In the genomic region with DNA sequence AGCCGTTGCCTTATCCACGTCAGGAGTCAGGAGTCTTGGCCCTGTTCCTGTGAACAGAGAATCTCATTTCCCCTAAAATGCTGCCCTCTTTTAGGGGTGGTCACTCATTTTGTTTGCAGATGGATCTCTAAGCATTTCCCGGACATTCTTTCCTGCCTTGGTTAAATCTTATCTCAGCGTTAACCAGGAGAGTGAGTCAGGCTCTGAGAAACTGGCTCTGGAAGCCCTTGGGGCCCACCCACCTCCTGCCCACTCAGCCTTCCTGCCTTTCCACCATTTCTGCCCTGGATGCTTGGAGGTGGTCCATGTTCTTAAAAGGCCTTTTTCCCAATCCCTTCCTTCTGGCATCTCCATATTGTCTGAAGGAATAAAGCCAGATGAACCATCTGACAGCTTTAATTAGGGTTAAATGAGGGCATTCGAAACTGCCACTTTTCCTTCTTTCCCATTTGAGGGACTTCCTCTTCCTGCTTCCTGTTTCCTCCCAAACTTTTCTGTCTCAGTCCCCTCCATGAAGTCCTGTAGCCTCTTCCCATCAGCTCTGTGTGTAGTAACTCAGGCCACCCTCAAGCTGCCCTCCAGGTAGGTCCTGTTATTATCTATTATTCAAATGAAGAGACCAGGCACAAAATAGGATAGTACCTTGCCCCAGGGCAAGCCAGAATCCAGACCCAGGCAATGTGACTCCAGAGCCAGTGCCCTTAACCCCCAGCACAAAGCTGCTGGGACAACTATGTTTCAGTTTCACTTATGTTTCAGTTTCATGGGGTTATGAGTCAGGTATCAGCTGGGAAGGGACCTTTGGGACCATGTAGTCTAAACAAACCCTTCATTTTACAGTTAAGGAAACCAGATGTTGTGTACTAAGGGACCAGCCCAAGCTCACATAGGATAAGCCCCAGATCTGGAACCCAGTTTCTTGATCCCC, we compare ENCODE assay signal across 9 cellular contexts. TPM values are rescaled to one million over a fixed set of nuclear protein-coding genes. Genes with fewer than 3 reads are reported as not detected.
DNase-seq lines count a peak whose midpoint lies in the region; ATAC-seq and TF ChIP-seq lines count a peak whose summit lies in the region.
"Had no signal": no experiment of that assay in that cellular context is flagged by ENCODE, and none has a peak within 500 bp of the region (broad histone marks: within the 10 kb centered on the region; RNA-seq: fewer than 3 reads in every experiment).

No MANE protein-coding gene starts in this region.

- H3K9me3 ChIP-seq in smooth muscle cell (replicated peaks; ENCODE audit: low read depth): no peaks in the 10 kb centered on the region
- H3K9me3 ChIP-seq: ovary had no signal

- H3F3A ChIP-seq in smooth muscle cell (ENCODE audit: low read depth): peaks cover 23% of the 10 kb centered on the region

- peaks cover 84% of the 10 kb centered on the region for H4K20me1 ChIP-seq in smooth muscle cell (ENCODE audit: low read depth)

- H3K9me3 Mint-ChIP-seq in CD14-positive monocyte (peaks cover 0 to 2% (median 0%) of the 10 kb centered on the region in 7 donors), WTC11 (no peaks in the 10 kb centered on the region)

- intact Hi-C loops in CD14-positive monocyte (cut with micrococcal nuclease): loop anchor here in 1 of 2 donors (1.0 kb wide), 1 partner anchor 8 kb away; no protein-coding TSS in a partner anchor

- no peak for TF ChIP-seq CTCF in CD14-positive monocyte (IDR thresholded peaks at IDR 0.05)
- no peak for TF ChIP-seq CTCF in WTC11 (IDR thresholded peaks at IDR 0.05)
- no peak for TF ChIP-seq CTCF in smooth muscle cell (IDR thresholded peaks at IDR 0.05; ENCODE audit: borderline replicate concordance, insufficient read depth, poor library complexity, severe bottlenecking)

- peaks cover 48% of the 10 kb centered on the region for H3K4me1 ChIP-seq in smooth muscle cell (ENCODE audit: low read depth)

- DNase-seq in CD14-positive monocyte (ENCODE audit: low spot score) (peak; percentile 66), WTC11 (ENCODE audit: low spot score) (no peak), fibroblast of peridontal ligament (ENCODE audit: extremely low read depth) (peak; percentile 96), smooth muscle cell (lab: John Stamatoyannopoulos, UW; ENCODE audit: unreplicated experiment) (no peak), substantia nigra (lab: John Stamatoyannopoulos, UW) (no peak), retina (no peak)

- H3K27ac ChIP-seq in smooth muscle cell (ENCODE audit: low read depth): peak overlapping the region; percentile 97
- H3K27ac ChIP-seq in substantia nigra (ENCODE audit: low read depth, low read length, poor library complexity, severe bottlenecking): no peak overlapping the region

- no peak overlapping the region for H2AFZ ChIP-seq in smooth muscle cell (ENCODE audit: low read depth)

- H3K4me3 Mint-ChIP-seq in CD14-positive monocyte (peak overlapping the region; percentile 43 to 60), WTC11 (no peak overlapping the region)

- H3K4me1 Mint-ChIP-seq in CD14-positive monocyte (peaks cover 94% of the 10 kb centered on the region), WTC11 (peaks cover 87% of the 10 kb centered on the region)

- peaks cover 0 to 2% (median 0%) of the 10 kb centered on the region in 3 donors for H3K27me3 Mint-ChIP-seq in CD14-positive monocyte (ENCODE audit: low read depth in 3 of 3)
- no peaks in the 10 kb centered on the region for H3K27me3 Mint-ChIP-seq in WTC11 (ENCODE audit: low read depth)

- CTCF ChIA-PET in WTC11 (lab: Charles Lee): interaction anchor here (1.4 kb wide), 1 partner anchor 9 kb away, joined by 3 read pairs; no protein-coding TSS in a partner anchor

- H3K9ac ChIP-seq in smooth muscle cell (ENCODE audit: low read depth): peak overlapping the region; percentile 81

- WGBS in smooth muscle cell (ENCODE audit: low lambda C conversion rate): 24% methylated on average over 5 of the region's 5 CpGs

- no peaks in the 10 kb centered on the region for H3K27me3 ChIP-seq in smooth muscle cell (ENCODE audit: low read depth)
- H3K27me3 ChIP-seq: ovary had no signal

- peaks cover 86% of the 10 kb centered on the region for H3K79me2 ChIP-seq in smooth muscle cell (ENCODE audit: low read depth)

- ATAC-seq in GM19328 (IDR thresholded peaks at IDR 0.05; ENCODE audit: unreplicated experiment) (peak; percentile 76), HG03342 (IDR thresholded peaks at IDR 0.05; ENCODE audit: unreplicated experiment) (peak; percentile 96), WTC11 (no peak)

- H3K36me3 Mint-ChIP-seq in CD14-positive monocyte: peaks cover 46 to 52% of the 10 kb centered on the region in 2 donors
- H3K36me3 Mint-ChIP-seq in WTC11: peaks cover 6% of the 10 kb centered on the region

- peak overlapping the region; percentile 6 for H3K4me3 ChIP-seq in smooth muscle cell
- H3K4me3 ChIP-seq: ovary had no signal

- peak overlapping the region; percentile 78 for H3K4me2 ChIP-seq in smooth muscle cell

- no peaks in the 10 kb centered on the region for H3K36me3 ChIP-seq in smooth muscle cell (ENCODE audit: low read depth)
- H3K36me3 ChIP-seq: ovary had no signal

- POLR2A ChIA-PET in WTC11 (lab: Charles Lee): interaction anchor here (2.0 kb wide), 1 partner anchor 9 kb away, joined by 6 read pairs; no protein-coding TSS in a partner anchor

- peak overlapping the region; percentile 96 to 100 (median 99) for H3K27ac Mint-ChIP-seq in CD14-positive monocyte
- peak overlapping the region; percentile 89 for H3K27ac Mint-ChIP-seq in WTC11

TF ChIP-seq in WTC11, 78 proteins besides CTCF, POLR2A, EP300 and RAD21:
- TF ChIP-seq NFYB (CRISPR knock-in tag; conservative IDR thresholded peaks at IDR 0.05; ENCODE audit: low read depth) (no peak), ZNF232 (CRISPR knock-in tag; IDR thresholded peaks at IDR 0.05) (no peak), TEAD1 (CRISPR knock-in tag; IDR thresholded peaks at IDR 0.05) (no peak), FOXK1 (CRISPR knock-in tag; IDR thresholded peaks at IDR 0.05) (no peak), ZNF121 (CRISPR knock-in tag; IDR thresholded peaks at IDR 0.05) (no peak), ZNF138 (CRISPR knock-in tag; conservative IDR thresholded peaks at IDR 0.05) (no peak), NR1H2 (CRISPR knock-in tag; IDR thresholded peaks at IDR 0.05) (no peak)
- TF ChIP-seq, protein P1, sequence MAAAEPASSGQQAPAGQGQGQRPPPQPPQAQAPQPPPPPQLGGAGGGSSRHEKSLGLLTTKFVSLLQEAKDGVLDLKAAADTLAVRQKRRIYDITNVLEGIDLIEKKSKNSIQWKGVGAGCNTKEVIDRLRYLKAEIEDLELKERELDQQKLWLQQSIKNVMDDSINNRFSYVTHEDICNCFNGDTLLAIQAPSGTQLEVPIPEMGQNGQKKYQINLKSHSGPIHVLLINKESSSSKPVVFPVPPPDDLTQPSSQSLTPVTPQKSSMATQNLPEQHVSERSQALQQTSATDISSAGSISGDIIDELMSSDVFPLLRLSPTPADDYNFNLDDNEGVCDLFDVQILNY (CRISPR knock-in tag; IDR thresholded peaks at IDR 0.05): no peak
- TF ChIP-seq, protein P2, sequence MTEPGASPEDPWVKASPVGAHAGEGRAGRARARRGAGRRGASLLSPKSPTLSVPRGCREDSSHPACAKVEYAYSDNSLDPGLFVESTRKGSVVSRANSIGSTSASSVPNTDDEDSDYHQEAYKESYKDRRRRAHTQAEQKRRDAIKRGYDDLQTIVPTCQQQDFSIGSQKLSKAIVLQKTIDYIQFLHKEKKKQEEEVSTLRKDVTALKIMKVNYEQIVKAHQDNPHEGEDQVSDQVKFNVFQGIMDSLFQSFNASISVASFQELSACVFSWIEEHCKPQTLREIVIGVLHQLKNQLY (CRISPR knock-in tag; IDR thresholded peaks at IDR 0.05): no peak
- TF ChIP-seq, protein P3, sequence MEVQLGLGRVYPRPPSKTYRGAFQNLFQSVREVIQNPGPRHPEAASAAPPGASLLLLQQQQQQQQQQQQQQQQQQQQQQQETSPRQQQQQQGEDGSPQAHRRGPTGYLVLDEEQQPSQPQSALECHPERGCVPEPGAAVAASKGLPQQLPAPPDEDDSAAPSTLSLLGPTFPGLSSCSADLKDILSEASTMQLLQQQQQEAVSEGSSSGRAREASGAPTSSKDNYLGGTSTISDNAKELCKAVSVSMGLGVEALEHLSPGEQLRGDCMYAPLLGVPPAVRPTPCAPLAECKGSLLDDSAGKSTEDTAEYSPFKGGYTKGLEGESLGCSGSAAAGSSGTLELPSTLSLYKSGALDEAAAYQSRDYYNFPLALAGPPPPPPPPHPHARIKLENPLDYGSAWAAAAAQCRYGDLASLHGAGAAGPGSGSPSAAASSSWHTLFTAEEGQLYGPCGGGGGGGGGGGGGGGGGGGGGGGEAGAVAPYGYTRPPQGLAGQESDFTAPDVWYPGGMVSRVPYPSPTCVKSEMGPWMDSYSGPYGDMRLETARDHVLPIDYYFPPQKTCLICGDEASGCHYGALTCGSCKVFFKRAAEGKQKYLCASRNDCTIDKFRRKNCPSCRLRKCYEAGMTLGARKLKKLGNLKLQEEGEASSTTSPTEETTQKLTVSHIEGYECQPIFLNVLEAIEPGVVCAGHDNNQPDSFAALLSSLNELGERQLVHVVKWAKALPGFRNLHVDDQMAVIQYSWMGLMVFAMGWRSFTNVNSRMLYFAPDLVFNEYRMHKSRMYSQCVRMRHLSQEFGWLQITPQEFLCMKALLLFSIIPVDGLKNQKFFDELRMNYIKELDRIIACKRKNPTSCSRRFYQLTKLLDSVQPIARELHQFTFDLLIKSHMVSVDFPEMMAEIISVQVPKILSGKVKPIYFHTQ (CRISPR knock-in tag; IDR thresholded peaks at IDR 0.05): no peak
- TF ChIP-seq, protein P4, sequence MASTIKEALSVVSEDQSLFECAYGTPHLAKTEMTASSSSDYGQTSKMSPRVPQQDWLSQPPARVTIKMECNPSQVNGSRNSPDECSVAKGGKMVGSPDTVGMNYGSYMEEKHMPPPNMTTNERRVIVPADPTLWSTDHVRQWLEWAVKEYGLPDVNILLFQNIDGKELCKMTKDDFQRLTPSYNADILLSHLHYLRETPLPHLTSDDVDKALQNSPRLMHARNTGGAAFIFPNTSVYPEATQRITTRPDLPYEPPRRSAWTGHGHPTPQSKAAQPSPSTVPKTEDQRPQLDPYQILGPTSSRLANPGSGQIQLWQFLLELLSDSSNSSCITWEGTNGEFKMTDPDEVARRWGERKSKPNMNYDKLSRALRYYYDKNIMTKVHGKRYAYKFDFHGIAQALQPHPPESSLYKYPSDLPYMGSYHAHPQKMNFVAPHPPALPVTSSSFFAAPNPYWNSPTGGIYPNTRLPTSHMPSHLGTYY (CRISPR knock-in tag; IDR thresholded peaks at IDR 0.05): no peak
TF ChIP-seq in WTC11: peak in this region for 0.

RNA-seq across cellular contexts. Expression of a gene that starts 9.7 kb away (rescaled TPM):
- polyA plus RNA-seq in CD14-positive monocyte: 10 to 100 TPM; 20.3 to 29.8 TPM
- total RNA-seq in WTC11 (2021): 61.6 to 74.5 TPM (median 73.9 TPM) in 3 replicates
- total RNA-seq in smooth muscle cell: 31.5 and 38.0 TPM in 2 replicates
- 20.3 and 23.2 TPM in 2 replicates for polyA plus RNA-seq in smooth muscle cell

Comparison
In these comparisons a context has a peak if more than half of its experiments do, and no peak if none do; other contexts are left out.
1. DNase-seq: peak in CD14-positive monocyte (single experiment) and fibroblast of peridontal ligament (single experiment); none in WTC11 (single experiment), smooth muscle cell (single experiment), substantia nigra (0 of 49) and retina (single experiment).